27 cellular contexts compared by ENCODE assay signal in genomic region chr3:158220575-158220974, GRCh38.
"Had no signal": no experiment of that assay in that cellular context is flagged by ENCODE, and none has a peak within 500 bp of the region (broad histone marks: within the 10 kb centered on the region; RNA-seq: fewer than 3 reads in every experiment).

No MANE protein-coding gene starts in this region.

- H3K36me3 ChIP-seq: adrenal gland, breast epithelium, esophagus muscularis mucosa, gastrocnemius medialis had no signal

- H3K27me3 ChIP-seq: adrenal gland, breast epithelium, esophagus muscularis mucosa, foreskin keratinocyte, gastrocnemius medialis had no signal

- ATAC-seq: activated CD4-positive, alpha-beta T cell treated with anti-CD3 and anti-CD28 coated beads for 36 hours; activated CD8-positive, alpha-beta memory T cell treated with anti-CD3 and anti-CD28 coated beads, Interleukin-2, amount 10 ng/mL, durations not matched to agents 7 days and 5 days; activated CD8-positive, alpha-beta T cell treated with anti-CD3 and anti-CD28 coated beads, Interleukin-2, amount 10 ng/mL, durations not matched to agents 7 days and 5 days; activated naive CD8-positive, alpha-beta T cell treated with anti-CD3 and anti-CD28 coated beads, Interleukin-2, amount 50 U/mL, for 24 hours; effector memory CD8-positive, alpha-beta T cell; gastrocnemius medialis had no signal

- H3K27ac ChIP-seq: adrenal gland, breast epithelium, esophagus muscularis mucosa, foreskin keratinocyte, gastrocnemius medialis had no signal

- DNase-seq: activated CD4-positive, alpha-beta memory T cell treated with anti-CD3 and anti-CD28 coated beads for 36 hours; activated CD4-positive, alpha-beta T cell treated with anti-CD3 and anti-CD28 coated beads for 36 hours; activated CD4-positive, alpha-beta T cell treated with anti-CD3 and anti-CD28 coated beads, Interleukin-2, amount 10 ng/mL, durations not matched to agents 24 days and 14 days; activated CD4-positive, CD25-positive, alpha-beta regulatory T cell; activated CD4-positive, CD25-positive, alpha-beta regulatory T cell treated with anti-CD3 and anti-CD28 coated beads, Interleukin-2, amount 50 U/mL, for 72 hours; activated CD8-positive, alpha-beta memory T cell treated with anti-CD3 and anti-CD28 coated beads, Interleukin-2, amount 10 ng/mL, durations not matched to agents 7 days and 5 days; activated CD8-positive, alpha-beta memory T cell treated with anti-CD3 and anti-CD28 coated beads, Interleukin-2, amount 50 U/mL, for 4 hours; activated CD8-positive, alpha-beta T cell treated with anti-CD3 and anti-CD28 coated beads, Interleukin-2, amount 10 ng/mL, durations not matched to agents 7 days and 5 days; activated effector memory CD4-positive, alpha-beta T cell treated with anti-CD3 and anti-CD28 coated beads, Interleukin-2, amount 50 U/mL, for 16 hours; activated naive CD4-positive, alpha-beta T cell treated with anti-CD3 and anti-CD28 coated beads for 36 hours; activated naive CD8-positive, alpha-beta T cell treated with anti-CD3 and anti-CD28 coated beads for 36 hours; activated naive CD8-positive, alpha-beta T cell treated with anti-CD3 and anti-CD28 coated beads, Interleukin-2, amount 50 U/mL, for 24 hours; activated T-cell treated with anti-CD3 and anti-CD28 coated beads, Interleukin-2, amount 50 U/mL, for 1 hour; activated T-cell treated with anti-CD3 and anti-CD28 coated beads, Interleukin-2, amount 50 U/mL, for 48 hours; adrenal gland; amygdala; aorta; cortex of kidney; dermis blood vessel endothelial cell; effector CD4-positive, alpha-beta T cell; effector memory CD8-positive, alpha-beta T cell; foreskin keratinocyte; gastrocnemius medialis; T-helper 2 cell had no signal

- H3K4me3 ChIP-seq: adrenal gland, breast epithelium, esophagus muscularis mucosa, gastrocnemius medialis had no signal

- H3K4me1 ChIP-seq: breast epithelium, esophagus muscularis mucosa, gastrocnemius medialis had no signal

- FAIRE-seq: colon had no signal
